8 cellular contexts compared by ENCODE assay signal in genomic region chr4:47531241-47531953, GRCh38. TPM values are rescaled to one million over a fixed set of nuclear protein-coding genes. Genes with fewer than 3 reads are reported as not detected.
DNase-seq lines count a peak whose midpoint lies in the region; ATAC-seq and TF ChIP-seq lines count a peak whose summit lies in the region.

No MANE protein-coding gene starts in this region.

- peaks cover 58% of the 10 kb centered on the region for H3K4me1 Mint-ChIP-seq in activated CD8-positive, alpha-beta T cell treated with anti-CD3 and anti-CD28 coated beads for 36 hours (ENCODE audit: low read depth)

- DNase-seq in GF-D8 (lab: John Stamatoyannopoulos, UW) (peak; percentile 69), esophagus squamous epithelium (lab: John Stamatoyannopoulos, UW) (no peak), pons (ENCODE audit: low spot score) (peak; percentile 51), gastrocnemius medialis (no peak), DMS53 treated with DMSO at 0.1 percent for 48 hours (lab: John Stamatoyannopoulos, UW; ENCODE audit: unreplicated experiment) (no peak)
- peak; percentile 80 for DNase-seq in activated CD8-positive, alpha-beta T cell treated with anti-CD3 and anti-CD28 coated beads for 36 hours

- peak overlapping the region; percentile 64 for H3K27ac Mint-ChIP-seq in activated CD8-positive, alpha-beta T cell treated with anti-CD3 and anti-CD28 coated beads for 36 hours

- peaks cover 29% of the 10 kb centered on the region for H3K36me3 Mint-ChIP-seq in activated CD8-positive, alpha-beta T cell treated with anti-CD3 and anti-CD28 coated beads for 36 hours (ENCODE audit: low read depth)

- H3K9me3 ChIP-seq in HUES64 (ENCODE audit: insufficient read depth, low read depth, low read length) (peaks cover 2% of the 10 kb centered on the region; the same call in 1 of the 2 replicates), esophagus squamous epithelium (peaks cover 0 to 6% (median 0%) of the 10 kb centered on the region in 3 donors), gastrocnemius medialis (peaks cover 0 to 10% (median 0%) of the 10 kb centered on the region in 3 donors)

- TF ChIP-seq CTCF in activated CD8-positive, alpha-beta T cell treated with anti-CD3 and anti-CD28 coated beads for 36 hours (IDR thresholded peaks at IDR 0.05), result no peak
- no peak for TF ChIP-seq CTCF in esophagus squamous epithelium (IDR thresholded peaks at IDR 0.05)
- TF ChIP-seq CTCF in gastrocnemius medialis (IDR thresholded peaks at IDR 0.05 in 4 of 5, conservative IDR thresholded peaks at IDR 0.05 in 1 of 5), result no peak

- WGBS in HUES64, result 77% methylated on average over 2 of the region's 2 CpGs
- 5 to 37% methylated on average over 2 of the region's 2 CpGs for WGBS in esophagus squamous epithelium, 2 donors

- H3K4me3 ChIP-seq in HUES64 (ENCODE audit: low read length) (no peak overlapping the region), esophagus squamous epithelium (no peak overlapping the region), gastrocnemius medialis (no peak overlapping the region)

- H3K36me3 ChIP-seq in HUES64 (ENCODE audit: insufficient read depth, low read length) (peaks cover 2% of the 10 kb centered on the region; the same call in 1 of the 2 replicates), esophagus squamous epithelium (peaks cover 0 to 71% (median 0%) of the 10 kb centered on the region in 3 donors), gastrocnemius medialis (no peaks in the 10 kb centered on the region)

- peaks cover 12% of the 10 kb centered on the region; the same call in 1 of the 2 replicates for H3K4me1 ChIP-seq in HUES64 (ENCODE audit: insufficient read depth, low read length)
- H3K4me1 ChIP-seq in esophagus squamous epithelium, result peaks cover 5 to 22% (median 17%) of the 10 kb centered on the region in 3 donors
- H3K4me1 ChIP-seq in gastrocnemius medialis, result no peaks in the 10 kb centered on the region

- H3K27ac ChIP-seq in HUES64 (ENCODE audit: low read depth, low read length), result peak overlapping the region; percentile 71
- peak overlapping the region; percentile 60 to 77 (median 68) for H3K27ac ChIP-seq in esophagus squamous epithelium
- H3K27ac ChIP-seq in gastrocnemius medialis, result peak overlapping the region in 1 of 4 donors; percentile 19

- POLR2A ChIA-PET in activated CD8-positive, alpha-beta T cell treated with anti-CD3 and anti-CD28 coated beads for 36 hours (lab: Charles Lee), result interaction anchor here (1.0 kb wide), 1 partner anchor 10 kb away, joined by 3 read pairs; no protein-coding TSS in a partner anchor

- peak overlapping the region; percentile 22; the same call in 1 of the 2 replicates for H3K9ac ChIP-seq in HUES64 (ENCODE audit: low read depth, low read length)

- ATAC-seq in GM21717 (IDR thresholded peaks at IDR 0.05; ENCODE audit: unreplicated experiment), result peak; percentile 100
- peak; percentile 93 for ATAC-seq in activated CD8-positive, alpha-beta T cell treated with anti-CD3 and anti-CD28 coated beads for 36 hours
- no peak for ATAC-seq in gastrocnemius medialis

- intact Hi-C loops in activated CD8-positive, alpha-beta T cell treated with anti-CD3 and anti-CD28 coated beads for 36 hours (cut with micrococcal nuclease), result loop anchor here (5.0 kb wide), 1 partner anchor 44 kb away; the partner anchor contains the start of gene ATP10D
- intact Hi-C loops in esophagus squamous epithelium (cut with DNase I) (no loop called here), gastrocnemius medialis (cut with DNase I; ENCODE audit: low total_unique reads) (no loop called here)

- TF ChIP-seq POLR2A in esophagus squamous epithelium (IDR thresholded peaks at IDR 0.05) (no peak), gastrocnemius medialis (IDR thresholded peaks at IDR 0.05) (no peak)

- H3K27me3 Mint-ChIP-seq in activated CD8-positive, alpha-beta T cell treated with anti-CD3 and anti-CD28 coated beads for 36 hours, result no peaks in the 10 kb centered on the region

- in situ Hi-C loops in gastrocnemius medialis (cut with MboI; ENCODE audit: low sequenced_read_pairs in 4 of 4), result no loop called here

- peaks cover 12% of the 10 kb centered on the region for H3K9me3 Mint-ChIP-seq in activated CD8-positive, alpha-beta T cell treated with anti-CD3 and anti-CD28 coated beads for 36 hours

- no peak overlapping the region for H3K4me3 Mint-ChIP-seq in activated CD8-positive, alpha-beta T cell treated with anti-CD3 and anti-CD28 coated beads for 36 hours

- H3K27me3 ChIP-seq in HUES64 (ENCODE audit: insufficient read depth, low read length) (no peaks in the 10 kb centered on the region), esophagus squamous epithelium (no peaks in the 10 kb centered on the region), gastrocnemius medialis (no peaks in the 10 kb centered on the region)

- CTCF ChIA-PET in activated CD8-positive, alpha-beta T cell treated with anti-CD3 and anti-CD28 coated beads for 36 hours (lab: Charles Lee), result interaction anchor here (0.8 to 1.0 kb wide), 3 partner anchors 32 to 68 kb away, joined by 3 read pairs; partner anchors contain the start of gene COMMD8

RNA-seq across cellular contexts. Expression of gene ATP10D, which starts 46.3 kb away (rescaled TPM):
- polyA plus RNA-seq in HUES64 (2013, experiment 1 of 2), result 2.2 TPM
- polyA plus RNA-seq in HUES64 (2013, experiment 2 of 2), result 2.2 TPM
- 1 to 10 TPM; 4.1 to 4.7 TPM for total RNA-seq in activated CD8-positive, alpha-beta T cell treated with anti-CD3 and anti-CD28 coated beads for 36 hours
- total RNA-seq in esophagus squamous epithelium (10 to 100 TPM; 18.6 to 31.5 (median 27.8) TPM), gastrocnemius medialis (1 to 10 TPM; 1.5 to 3.2 (median 2.8) TPM)

Comparison
In these comparisons a context has a peak if more than half of its experiments do, and no peak if none do; other contexts are left out.
1. DNase-seq: peak in GF-D8 (single experiment), activated CD8-positive, alpha-beta T cell treated with anti-CD3 and anti-CD28 coated beads for 36 hours (single experiment) and pons (single experiment); none in esophagus squamous epithelium (single experiment), gastrocnemius medialis (0 of 2) and DMS53 treated with DMSO at 0.1 percent for 48 hours (single experiment).
2. ATAC-seq: peak in GM21717 (single experiment) and activated CD8-positive, alpha-beta T cell treated with anti-CD3 and anti-CD28 coated beads for 36 hours (single experiment); none in gastrocnemius medialis (0 of 2).